ENCODE assay signal across 8 cellular contexts in genomic region chr2:25253153-25253617, GRCh38.
DNase-seq lines count a peak whose midpoint lies in the region; ATAC-seq, FAIRE-seq and TF ChIP-seq lines count a peak whose summit lies in the region.

No MANE protein-coding gene starts in this region.

- H3F3A ChIP-seq in smooth muscle cell (ENCODE audit: low read depth), result peaks cover 6% of the 10 kb centered on the region

- TF ChIP-seq CTCF in smooth muscle cell (IDR thresholded peaks at IDR 0.05; ENCODE audit: borderline replicate concordance, insufficient read depth, poor library complexity, severe bottlenecking) (no peak), D721Med (IDR thresholded peaks at IDR 0.05; ENCODE audit: insufficient read depth, missing control alignments) (no peak)

- peak overlapping the region; percentile 59 for H3K4me3 ChIP-seq in HUES48 (ENCODE audit: low read depth, low read length)
- H3K4me3 ChIP-seq in iPS-18c (ENCODE audit: insufficient read depth, low read depth, low read length), result peak overlapping the region; percentile 55
- H3K4me3 ChIP-seq in smooth muscle cell, result peak overlapping the region; percentile 63

- no peaks in the 10 kb centered on the region for H3K27me3 Mint-ChIP-seq in activated T-helper 2 cell treated with anti-CD3 and anti-CD28 coated beads, Interferon-gamma antibody, Interleukin-2, Interleukin-4, amounts not matched to agents 10 μg/mL and 5 μg/mL and 100 μg/mL, durations not matched to agents 14 hours and 24 hours and 36 hours (ENCODE audit: low read depth)

- peaks cover 12% of the 10 kb centered on the region for H4K20me1 ChIP-seq in smooth muscle cell (ENCODE audit: low read depth)

- peaks cover 21% of the 10 kb centered on the region for H3K4me1 Mint-ChIP-seq in activated T-helper 2 cell treated with anti-CD3 and anti-CD28 coated beads, Interferon-gamma antibody, Interleukin-2, Interleukin-4, amounts not matched to agents 10 μg/mL and 5 μg/mL and 100 μg/mL, durations not matched to agents 14 hours and 24 hours and 36 hours (ENCODE audit: low read depth)

- peak overlapping the region; percentile 56 for H3K4me3 Mint-ChIP-seq in activated T-helper 2 cell treated with anti-CD3 and anti-CD28 coated beads, Interferon-gamma antibody, Interleukin-2, Interleukin-4, amounts not matched to agents 10 μg/mL and 5 μg/mL and 100 μg/mL, durations not matched to agents 14 hours and 24 hours and 36 hours (ENCODE audit: low read depth)

- DNase-seq in activated T-helper 2 cell treated with anti-CD3 and anti-CD28 coated beads, Interferon-gamma antibody, Interleukin-2, Interleukin-4, amounts not matched to agents 10 μg/mL and 5 μg/mL and 100 μg/mL, durations not matched to agents 14 hours and 24 hours and 36 hours (ENCODE audit: low spot score), result no peak
- DNase-seq in smooth muscle cell (lab: John Stamatoyannopoulos, UW; ENCODE audit: unreplicated experiment), result no peak
- DNase-seq in D721Med (ENCODE audit: insufficient read length, low spot score), result no peak

- H3K9me3 Mint-ChIP-seq in activated T-helper 2 cell treated with anti-CD3 and anti-CD28 coated beads, Interferon-gamma antibody, Interleukin-2, Interleukin-4, amounts not matched to agents 10 μg/mL and 5 μg/mL and 100 μg/mL, durations not matched to agents 14 hours and 24 hours and 36 hours, result no peaks in the 10 kb centered on the region

- H3K4me1 ChIP-seq in HUES48 (ENCODE audit: control insufficient read depth, insufficient read depth, low read length) (peaks cover 45% of the 10 kb centered on the region), smooth muscle cell (ENCODE audit: low read depth) (peaks cover 40% of the 10 kb centered on the region)

- 60% methylated on average over 11 of the region's 11 CpGs for WGBS in smooth muscle cell (ENCODE audit: low lambda C conversion rate)

- H3K9ac ChIP-seq in HUES48 (ENCODE audit: low read depth, low read length) (peak overlapping the region; percentile 59), smooth muscle cell (ENCODE audit: low read depth) (peak overlapping the region; percentile 92)

- ATAC-seq in GM19397 (IDR thresholded peaks at IDR 0.05; ENCODE audit: unreplicated experiment) (no peak), HG02970 (IDR thresholded peaks at IDR 0.05; ENCODE audit: low FRiP score, unreplicated experiment) (no peak), HG03457 (IDR thresholded peaks at IDR 0.05; ENCODE audit: unreplicated experiment) (no peak)

- H3K9me3 ChIP-seq in HUES48 (ENCODE audit: control insufficient read depth, insufficient read depth, low read length) (no peaks in the 10 kb centered on the region), iPS-18c (ENCODE audit: control insufficient read depth, insufficient read depth, low read length) (no peaks in the 10 kb centered on the region), smooth muscle cell (replicated peaks; ENCODE audit: low read depth) (no peaks in the 10 kb centered on the region)

- intact Hi-C loops in activated T-helper 2 cell treated with anti-CD3 and anti-CD28 coated beads, Interferon-gamma antibody, Interleukin-2, Interleukin-4, amounts not matched to agents 10 μg/mL and 5 μg/mL and 100 μg/mL, durations not matched to agents 14 hours and 24 hours and 36 hours (cut with micrococcal nuclease), result no loop called here

- H3K27me3 ChIP-seq in HUES48 (ENCODE audit: control insufficient read depth, insufficient read depth, low read length) (no peaks in the 10 kb centered on the region), smooth muscle cell (ENCODE audit: low read depth) (no peaks in the 10 kb centered on the region)

- no peak overlapping the region for H2AFZ ChIP-seq in smooth muscle cell (ENCODE audit: low read depth)

- H3K4me2 ChIP-seq in smooth muscle cell, result peak overlapping the region; percentile 97

- H3K36me3 ChIP-seq in HUES48 (ENCODE audit: control insufficient read depth, insufficient read depth, low read length) (peaks cover 24% of the 10 kb centered on the region), smooth muscle cell (ENCODE audit: low read depth) (no peaks in the 10 kb centered on the region)

- no peak overlapping the region for H3K27ac Mint-ChIP-seq in activated T-helper 2 cell treated with anti-CD3 and anti-CD28 coated beads, Interferon-gamma antibody, Interleukin-2, Interleukin-4, amounts not matched to agents 10 μg/mL and 5 μg/mL and 100 μg/mL, durations not matched to agents 14 hours and 24 hours and 36 hours

- no peak for FAIRE-seq in D721Med (lab: Jason Lieb, UNC)

- H3K27ac ChIP-seq in HUES48 (ENCODE audit: low read depth, low read length) (peak overlapping the region; percentile 91), smooth muscle cell (ENCODE audit: low read depth) (peak overlapping the region; percentile 79)

- H3K79me2 ChIP-seq in smooth muscle cell (ENCODE audit: low read depth), result peaks cover 15% of the 10 kb centered on the region

- H3K36me3 Mint-ChIP-seq in activated T-helper 2 cell treated with anti-CD3 and anti-CD28 coated beads, Interferon-gamma antibody, Interleukin-2, Interleukin-4, amounts not matched to agents 10 μg/mL and 5 μg/mL and 100 μg/mL, durations not matched to agents 14 hours and 24 hours and 36 hours (ENCODE audit: low read depth), result peaks cover 69% of the 10 kb centered on the region
